In the genomic region with DNA sequence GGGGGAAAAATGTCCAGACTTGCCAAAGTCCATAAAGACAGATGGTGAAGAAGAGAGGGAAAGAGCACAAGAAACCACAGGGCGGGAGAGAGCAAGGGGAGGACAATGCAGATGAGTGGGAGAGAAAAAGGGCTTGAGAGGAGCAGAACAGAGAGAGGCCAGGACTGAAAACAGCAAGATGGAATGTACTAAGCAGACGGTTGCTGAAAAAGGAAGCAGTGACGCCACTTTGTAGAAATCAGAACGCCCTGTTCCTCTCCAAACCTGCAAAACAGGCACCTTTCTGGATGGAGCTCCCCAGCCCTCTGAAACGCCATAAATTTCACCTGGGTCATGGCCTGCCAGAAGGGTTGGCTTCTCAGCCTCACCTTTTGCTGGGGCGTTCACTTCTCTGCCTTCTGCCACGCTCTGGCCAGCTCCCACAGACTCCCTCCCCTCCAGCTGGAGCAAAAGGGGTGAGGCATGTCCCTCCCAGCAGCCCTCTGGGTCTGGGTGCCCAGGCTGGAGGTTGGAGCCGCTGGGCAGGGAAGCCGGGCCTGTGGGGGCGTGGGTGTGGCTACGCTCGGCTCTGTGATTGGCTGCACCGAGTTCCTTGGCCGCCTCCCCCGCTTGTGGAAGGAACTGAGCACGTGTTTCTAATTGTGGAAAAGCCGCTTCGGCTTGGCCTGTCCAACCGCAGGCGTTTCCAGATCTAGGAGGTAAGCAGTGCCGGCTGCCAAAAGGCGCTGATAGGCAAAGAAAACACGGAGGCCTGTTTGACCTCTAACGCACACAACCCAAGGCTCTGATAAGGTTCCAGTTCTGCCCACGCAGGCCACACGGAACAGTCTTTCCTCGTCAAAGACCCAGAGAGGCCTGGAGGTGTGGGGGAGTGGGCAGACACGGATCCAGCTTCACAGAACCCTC, we compare ENCODE assay signal across 8 cellular contexts. TPM values are rescaled to one million over a fixed set of nuclear protein-coding genes. Genes with fewer than 3 reads are reported as not detected.
DNase-seq lines count a peak whose midpoint lies in the region; ATAC-seq and TF ChIP-seq lines count a peak whose summit lies in the region.

No MANE protein-coding gene starts in this region.

- DNase-seq in GM23248 (peak; percentile 96), SK-MEL-5 (ENCODE audit: low read depth, low spot score) (peak; percentile 76), fibroblast of mammary gland (ENCODE audit: low read depth) (peak; percentile 93), occipital lobe (lab: John Stamatoyannopoulos, UW) (peak; percentile 45), progenitor cell of endocrine pancreas (ENCODE audit: low spot score, unreplicated experiment) (no peak), NCI-H1092 treated with DMSO at 0.1 percent for 48 hours (lab: John Stamatoyannopoulos, UW) (no peak)

- no peak for TF ChIP-seq CTCF in fibroblast of mammary gland (conservative IDR thresholded peaks at IDR 0.05; ENCODE audit: control insufficient read depth, insufficient read depth, low read depth, low read length)
- no peak for TF ChIP-seq CTCF in progenitor cell of endocrine pancreas (IDR thresholded peaks at IDR 0.05; ENCODE audit: unreplicated experiment)

- ATAC-seq in GM19467 (IDR thresholded peaks at IDR 0.05; ENCODE audit: unreplicated experiment) (no peak), HG03442 (IDR thresholded peaks at IDR 0.05; ENCODE audit: unreplicated experiment) (no peak)

- H3K27ac Mint-ChIP-seq in progenitor cell of endocrine pancreas = no peak overlapping the region

- H4K20me1 ChIP-seq in GM23248 (ENCODE audit: insufficient read depth) = no peaks in the 10 kb centered on the region

- no peaks in the 10 kb centered on the region for H3K4me1 Mint-ChIP-seq in progenitor cell of endocrine pancreas (ENCODE audit: low read depth)

- peak overlapping the region; percentile 90 for H3K27ac ChIP-seq in GM23248

- in situ Hi-C loops in GM23248 (cut with MboI) (no loop called here), SK-MEL-5 (cut with HindIII; ENCODE audit: low pct_unique_long_range_greater_than_20kb, low sequenced_read_pairs) (no loop called here)

- no peaks in the 10 kb centered on the region for H3K9me3 Mint-ChIP-seq in progenitor cell of endocrine pancreas (ENCODE audit: low read depth)

- H3K4me3 Mint-ChIP-seq in progenitor cell of endocrine pancreas (ENCODE audit: low read depth) = no peak overlapping the region

- H3K36me3 Mint-ChIP-seq in progenitor cell of endocrine pancreas (ENCODE audit: insufficient read depth) = peaks cover 1% of the 10 kb centered on the region

- H3K9me2 ChIP-seq in GM23248 (ENCODE audit: insufficient read depth) = no peaks in the 10 kb centered on the region

- peak overlapping the region; percentile 92 for H2AFZ ChIP-seq in GM23248

- no peaks in the 10 kb centered on the region for H3K9me3 ChIP-seq in GM23248 (ENCODE audit: low read depth)

- 2 to 3% methylated on average over 28 of the region's 28 CpGs for WGBS in GM23248 (ENCODE audit: low coverage in 1 of 2, low lambda C conversion rate in 2 of 2, missing lambda C conversion rate in 2 of 2), 2 experiments

- peak overlapping the region; percentile 77 for H3K9ac ChIP-seq in GM23248

- peaks cover 28% of the 10 kb centered on the region for H3K4me1 ChIP-seq in GM23248 (ENCODE audit: insufficient read depth)

- no peaks in the 10 kb centered on the region for H3K79me2 ChIP-seq in GM23248 (ENCODE audit: insufficient read depth)

- no peaks in the 10 kb centered on the region for H3K36me3 ChIP-seq in GM23248 (ENCODE audit: low read depth)

- H3K27me3 Mint-ChIP-seq in progenitor cell of endocrine pancreas = no peaks in the 10 kb centered on the region

- H3F3A ChIP-seq in GM23248 (ENCODE audit: insufficient read depth) = peaks cover 33% of the 10 kb centered on the region

- H3K27me3 ChIP-seq in GM23248 (replicated peaks; ENCODE audit: insufficient read depth) = no peaks in the 10 kb centered on the region

- H3K4me3 ChIP-seq in GM23248 (peak overlapping the region; percentile 59), fibroblast of mammary gland (ENCODE audit: control insufficient read depth, low read depth, low read length) (peak overlapping the region; percentile 38)

- peak overlapping the region; percentile 84 for H3K4me2 ChIP-seq in GM23248 (ENCODE audit: unreplicated experiment)

RNA-seq across cellular contexts. Expression of a gene that starts 29.3 kb away (rescaled TPM):
- total RNA-seq in GM23248 (2014; rRNA removed; shearing (Covaris generic)) = 2.7 and 6.7 TPM in 2 replicates
- 9.8 and 9.9 TPM in 2 replicates for polyA plus RNA-seq in GM23248 (2016; fragmentation: Nextera tagmentation; extraction: Ambion mirVana)
- total RNA-seq in SK-MEL-5 (2014; rRNA removed; shearing (Covaris generic)) = 27.8 and 30.8 TPM in 2 replicates
- polyA plus RNA-seq in SK-MEL-5 (2015; cell fraction: cytosol; rRNA removed) = 35.1 and 40.3 TPM in 2 replicates
- polyA plus RNA-seq in SK-MEL-5 (2015; cell fraction: nucleus; rRNA removed) = 8.3 and 15.9 TPM in 2 replicates
- total RNA-seq in occipital lobe (3.4 TPM), progenitor cell of endocrine pancreas (28.3 and 30.9 TPM in 2 replicates)

RNA-seq across cellular contexts. Expression of a gene that starts 35.1 kb away (rescaled TPM):
- total RNA-seq in GM23248 (2014; rRNA removed; shearing (Covaris generic)) = not detected in 2 replicates
- polyA plus RNA-seq in GM23248 (2016; fragmentation: Nextera tagmentation; extraction: Ambion mirVana) = not detected in 2 replicates
- total RNA-seq in SK-MEL-5 (2014; rRNA removed; shearing (Covaris generic)) = not detected in 2 replicates
- not detected in 2 replicates for polyA plus RNA-seq in SK-MEL-5 (2015; cell fraction: cytosol; rRNA removed)
- not detected in 2 replicates for polyA plus RNA-seq in SK-MEL-5 (2015; cell fraction: nucleus; rRNA removed)
- total RNA-seq in occipital lobe (0.31 TPM), progenitor cell of endocrine pancreas (not detected in 2 replicates)

RNA-seq across cellular contexts. Expression of a gene that starts 49.4 kb away (rescaled TPM):
- total RNA-seq in GM23248 (2014; rRNA removed; shearing (Covaris generic)) = not detected in 2 replicates
- polyA plus RNA-seq in GM23248 (2016; fragmentation: Nextera tagmentation; extraction: Ambion mirVana) = 0.09 TPM in 1 of 2 replicates, not detected in the other
- not detected in 2 replicates for total RNA-seq in SK-MEL-5 (2014; rRNA removed; shearing (Covaris generic))
- polyA plus RNA-seq in SK-MEL-5 (2015; cell fraction: cytosol; rRNA removed) = not detected in 2 replicates
- not detected in 2 replicates for polyA plus RNA-seq in SK-MEL-5 (2015; cell fraction: nucleus; rRNA removed)
- total RNA-seq in occipital lobe (not detected), progenitor cell of endocrine pancreas (not detected in 2 replicates)

RNA-seq across cellular contexts. Expression of a gene that starts 58.8 kb away (rescaled TPM):
- 48.7 and 55.5 TPM in 2 replicates for total RNA-seq in GM23248 (2014; rRNA removed; shearing (Covaris generic))
- polyA plus RNA-seq in GM23248 (2016; fragmentation: Nextera tagmentation; extraction: Ambion mirVana) = 157 and 166 TPM in 2 replicates
- total RNA-seq in SK-MEL-5 (2014; rRNA removed; shearing (Covaris generic)) = 65.5 and 70.6 TPM in 2 replicates
- polyA plus RNA-seq in SK-MEL-5 (2015; cell fraction: cytosol; rRNA removed) = 32.9 and 44.8 TPM in 2 replicates
- 57.5 and 76.6 TPM in 2 replicates for polyA plus RNA-seq in SK-MEL-5 (2015; cell fraction: nucleus; rRNA removed)
- total RNA-seq in occipital lobe = 17.9 TPM
- 42.2 and 45.8 TPM in 2 replicates for total RNA-seq in progenitor cell of endocrine pancreas

RNA-seq across cellular contexts. Expression of a gene that starts 59.2 kb away (rescaled TPM):
- 61.0 and 63.7 TPM in 2 replicates for total RNA-seq in GM23248 (2014; rRNA removed; shearing (Covaris generic))
- polyA plus RNA-seq in GM23248 (2016; fragmentation: Nextera tagmentation; extraction: Ambion mirVana) = 28.8 and 35.5 TPM in 2 replicates
- 69.7 and 83.0 TPM in 2 replicates for total RNA-seq in SK-MEL-5 (2014; rRNA removed; shearing (Covaris generic))
- 68.6 and 75.8 TPM in 2 replicates for polyA plus RNA-seq in SK-MEL-5 (2015; cell fraction: cytosol; rRNA removed)
- polyA plus RNA-seq in SK-MEL-5 (2015; cell fraction: nucleus; rRNA removed) = 727 and 884 TPM in 2 replicates
- 67.8 TPM for total RNA-seq in occipital lobe
- total RNA-seq in progenitor cell of endocrine pancreas = 439 and 458 TPM in 2 replicates

Comparison
In these comparisons a context has a peak if more than half of its experiments do, and no peak if none do; other contexts are left out.
1. DNase-seq: peak in GM23248 (single experiment), SK-MEL-5 (single experiment), fibroblast of mammary gland (single experiment) and occipital lobe (single experiment); none in progenitor cell of endocrine pancreas (single experiment) and NCI-H1092 treated with DMSO at 0.1 percent for 48 hours (single experiment).